16 cellular contexts compared by ENCODE assay signal in the genomic region with DNA sequence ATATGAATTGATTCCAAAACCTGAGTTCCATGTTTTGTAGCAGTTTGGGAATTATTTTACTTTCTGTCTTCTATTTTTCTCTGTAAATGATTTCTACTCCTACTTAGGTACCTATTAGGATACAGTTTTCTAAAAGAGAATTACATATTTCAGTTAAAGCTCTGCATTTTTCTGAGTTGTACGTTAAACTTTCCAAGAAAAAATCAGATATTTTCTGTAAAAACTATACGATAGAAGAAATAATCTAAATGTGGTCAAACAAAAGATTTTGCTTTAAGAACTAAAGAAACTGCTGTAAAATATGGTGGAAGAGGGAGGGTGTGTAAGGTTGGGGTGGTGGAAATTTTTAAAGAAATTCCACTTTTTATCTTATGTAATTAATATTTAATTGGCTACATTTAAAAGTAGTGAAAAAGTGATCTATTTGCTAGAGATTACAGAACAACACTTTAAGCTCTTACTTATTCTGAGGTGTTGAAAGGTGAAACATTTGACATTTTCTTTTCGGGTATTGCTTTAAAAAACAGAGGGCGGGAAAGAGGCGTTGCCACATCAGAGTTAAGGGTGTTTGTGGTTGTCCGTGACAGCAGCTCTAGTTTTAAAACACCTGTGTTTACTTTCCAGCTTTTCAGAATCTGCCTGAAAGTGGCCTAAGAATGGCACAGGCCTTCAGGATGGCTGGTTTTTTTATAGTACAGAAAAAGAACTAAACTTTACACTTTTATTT.
DNase-seq lines count a peak whose midpoint lies in the region; ATAC-seq and TF ChIP-seq lines count a peak whose summit lies in the region.
"Had no signal": no experiment of that assay in that cellular context is flagged by ENCODE, and none has a peak within 500 bp of the region (broad histone marks: within the 10 kb centered on the region; RNA-seq: fewer than 3 reads in every experiment).

No MANE protein-coding gene starts in this region.

- H3K4me1 ChIP-seq in suprapubic skin: no peaks in the 10 kb centered on the region
- H3K4me1 ChIP-seq: sigmoid colon had no signal

- no peaks in the 10 kb centered on the region for H3K36me3 ChIP-seq in suprapubic skin
- H3K36me3 ChIP-seq: sigmoid colon, transverse colon had no signal

- H3K27ac ChIP-seq in suprapubic skin: no peak overlapping the region
- H3K27ac ChIP-seq: sigmoid colon, transverse colon had no signal

- no peaks in the 10 kb centered on the region for H3K27me3 Mint-ChIP-seq in activated naive CD8-positive, alpha-beta T cell treated with anti-CD3 and anti-CD28 coated beads, Interleukin-2, amount 50 U/mL, for 24 hours
- H3K27me3 Mint-ChIP-seq: activated naive CD8-positive, alpha-beta T cell treated with anti-CD3 and anti-CD28 coated beads for 36 hours had no signal

- no peak overlapping the region for H3K4me3 ChIP-seq in suprapubic skin
- H3K4me3 ChIP-seq: sigmoid colon, transverse colon had no signal

- no peaks in the 10 kb centered on the region for H3K27me3 ChIP-seq in suprapubic skin
- H3K27me3 ChIP-seq: sigmoid colon, transverse colon had no signal

- H3K4me3 Mint-ChIP-seq in activated naive CD8-positive, alpha-beta T cell treated with anti-CD3 and anti-CD28 coated beads, Interleukin-2, amount 50 U/mL, for 24 hours: no peak overlapping the region
- H3K4me3 Mint-ChIP-seq: activated naive CD8-positive, alpha-beta T cell treated with anti-CD3 and anti-CD28 coated beads for 36 hours; stimulated activated effector memory CD8-positive, alpha-beta T cell treated with anti-CD3 and anti-CD28 coated beads, Interleukin-12 subunit alpha, Interleukin-12 subunit beta, amount 100 ng/mL, for 72 hours had no signal

- no peak overlapping the region for H3K27ac Mint-ChIP-seq in activated naive CD8-positive, alpha-beta T cell treated with anti-CD3 and anti-CD28 coated beads, Interleukin-2, amount 50 U/mL, for 24 hours
- H3K27ac Mint-ChIP-seq: activated naive CD8-positive, alpha-beta T cell treated with anti-CD3 and anti-CD28 coated beads for 36 hours; stimulated activated effector memory CD8-positive, alpha-beta T cell treated with anti-CD3 and anti-CD28 coated beads, Interleukin-12 subunit alpha, Interleukin-12 subunit beta, amount 100 ng/mL, for 72 hours had no signal

- TF ChIP-seq POLR2A in suprapubic skin (IDR thresholded peaks at IDR 0.05): no peak

- ATAC-seq in left lobe of liver (peak; percentile 98), GM18868 (IDR thresholded peaks at IDR 0.05; ENCODE audit: unreplicated experiment) (no peak)
- no peak for ATAC-seq in activated naive CD8-positive, alpha-beta T cell treated with anti-CD3 and anti-CD28 coated beads, Interleukin-2, amount 50 U/mL, for 24 hours
- ATAC-seq: stimulated activated effector memory CD8-positive, alpha-beta T cell treated with anti-CD3 and anti-CD28 coated beads, Interleukin-12 subunit alpha, Interleukin-12 subunit beta, amount 100 ng/mL, for 72 hours had no signal

- no peak for TF ChIP-seq CTCF in suprapubic skin (IDR thresholded peaks at IDR 0.05)

- no peaks in the 10 kb centered on the region for H3K9me3 ChIP-seq in suprapubic skin
- H3K9me3 ChIP-seq: transverse colon had no signal

- WGBS in suprapubic skin: 76% methylated on average over 6 of the region's 6 CpGs

- peaks cover 12% of the 10 kb centered on the region for H3K9me3 Mint-ChIP-seq in activated naive CD8-positive, alpha-beta T cell treated with anti-CD3 and anti-CD28 coated beads, Interleukin-2, amount 50 U/mL, for 24 hours

- no peak for TF ChIP-seq EP300 in suprapubic skin (IDR thresholded peaks at IDR 0.05)

- DNase-seq in DMS53 (lab: John Stamatoyannopoulos, UW) (peak; percentile 89), NCI-H146 treated with DMSO at 0.1 percent for 48 hours (lab: John Stamatoyannopoulos, UW; ENCODE audit: unreplicated experiment) (peak; percentile 63), NCI-H748 treated with DMSO at 0.1 percent for 48 hours (lab: John Stamatoyannopoulos, UW) (peak; percentile 93), left lobe of liver (ENCODE audit: low spot score) (peak; percentile 53), suprapubic skin (ENCODE audit: low spot score in 2 of 2) (no peak), NCI-H82 (lab: John Stamatoyannopoulos, UW) (no peak)
- DNase-seq in activated naive CD8-positive, alpha-beta T cell treated with anti-CD3 and anti-CD28 coated beads, Interleukin-2, amount 50 U/mL, for 24 hours: no peak
- DNase-seq: activated CD4-positive, alpha-beta T cell treated with anti-CD3 and anti-CD28 coated beads for 4 hours; activated naive CD8-positive, alpha-beta T cell treated with anti-CD3 and anti-CD28 coated beads for 36 hours; effector CD8-positive, alpha-beta T cell; foreskin fibroblast; sigmoid colon; T1000; transverse colon had no signal

- H3K4me1 Mint-ChIP-seq in activated naive CD8-positive, alpha-beta T cell treated with anti-CD3 and anti-CD28 coated beads, Interleukin-2, amount 50 U/mL, for 24 hours: no peaks in the 10 kb centered on the region
- H3K4me1 Mint-ChIP-seq: activated naive CD8-positive, alpha-beta T cell treated with anti-CD3 and anti-CD28 coated beads for 36 hours; stimulated activated effector memory CD8-positive, alpha-beta T cell treated with anti-CD3 and anti-CD28 coated beads, Interleukin-12 subunit alpha, Interleukin-12 subunit beta, amount 100 ng/mL, for 72 hours had no signal

- no peaks in the 10 kb centered on the region for H3K36me3 Mint-ChIP-seq in activated naive CD8-positive, alpha-beta T cell treated with anti-CD3 and anti-CD28 coated beads, Interleukin-2, amount 50 U/mL, for 24 hours (ENCODE audit: low read depth)
- H3K36me3 Mint-ChIP-seq: activated naive CD8-positive, alpha-beta T cell treated with anti-CD3 and anti-CD28 coated beads for 36 hours; stimulated activated effector memory CD8-positive, alpha-beta T cell treated with anti-CD3 and anti-CD28 coated beads, Interleukin-12 subunit alpha, Interleukin-12 subunit beta, amount 100 ng/mL, for 72 hours had no signal

Comparison
In these comparisons a context has a peak if more than half of its experiments do, and no peak if none do; other contexts are left out.
1. DNase-seq: peak in DMS53 (single experiment), NCI-H146 treated with DMSO at 0.1 percent for 48 hours (single experiment), NCI-H748 treated with DMSO at 0.1 percent for 48 hours (single experiment) and left lobe of liver (single experiment); none in activated naive CD8-positive, alpha-beta T cell treated with anti-CD3 and anti-CD28 coated beads, Interleukin-2, amount 50 U/mL, for 24 hours (single experiment), suprapubic skin (0 of 2) and NCI-H82 (single experiment).